Comparison of ENCODE assay signal across 8 cellular contexts in the genomic region with DNA sequence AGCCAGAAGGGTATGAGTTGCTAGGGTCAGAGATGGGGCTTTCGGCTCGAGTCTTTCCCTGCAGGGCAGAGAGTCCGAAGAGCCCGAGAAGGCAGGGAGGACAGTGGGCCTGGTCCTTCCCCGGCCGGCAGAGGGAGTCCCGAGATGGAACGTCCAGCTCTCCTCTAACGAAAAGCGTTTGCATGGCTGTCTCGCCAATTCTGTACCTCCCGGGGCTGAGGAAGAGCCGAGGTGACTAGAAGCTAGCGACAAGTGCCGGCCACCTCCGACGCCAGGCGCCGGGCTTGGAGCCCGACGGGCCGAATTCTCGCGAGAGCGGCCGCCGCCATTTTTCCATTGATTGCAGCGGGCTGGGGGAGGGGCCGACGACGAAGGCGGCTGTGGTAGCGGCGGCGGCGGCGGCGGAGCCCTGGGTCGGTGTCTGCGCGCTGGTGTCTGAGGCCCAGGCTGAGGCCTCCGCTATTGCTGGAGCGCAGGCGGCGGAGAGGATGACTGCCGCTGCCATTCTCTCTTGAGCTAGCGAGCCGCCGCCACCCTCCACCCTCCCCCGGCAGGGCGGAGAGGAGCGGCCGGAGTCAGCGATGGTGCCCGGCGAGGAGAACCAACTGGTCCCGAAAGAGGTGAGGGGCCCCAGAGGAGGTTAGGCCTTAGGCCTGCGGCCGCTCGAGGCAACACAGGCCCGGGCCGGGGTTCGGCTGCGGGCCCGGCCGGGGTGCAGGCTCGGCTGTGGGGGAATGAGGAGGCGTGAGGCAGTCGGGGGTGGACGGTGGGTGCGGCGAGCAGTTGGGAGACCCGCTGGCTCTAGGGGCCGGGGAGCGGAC. TPM values are rescaled to one million over a fixed set of nuclear protein-coding genes. Genes with fewer than 3 reads are reported as not detected.
A peak's percentile ranks its signal among the peaks of the same experiment; 100 is the strongest.
DNase-seq lines count a peak whose midpoint lies in the region; ATAC-seq lines count a peak whose summit lies in the region.

A gene with protein sequence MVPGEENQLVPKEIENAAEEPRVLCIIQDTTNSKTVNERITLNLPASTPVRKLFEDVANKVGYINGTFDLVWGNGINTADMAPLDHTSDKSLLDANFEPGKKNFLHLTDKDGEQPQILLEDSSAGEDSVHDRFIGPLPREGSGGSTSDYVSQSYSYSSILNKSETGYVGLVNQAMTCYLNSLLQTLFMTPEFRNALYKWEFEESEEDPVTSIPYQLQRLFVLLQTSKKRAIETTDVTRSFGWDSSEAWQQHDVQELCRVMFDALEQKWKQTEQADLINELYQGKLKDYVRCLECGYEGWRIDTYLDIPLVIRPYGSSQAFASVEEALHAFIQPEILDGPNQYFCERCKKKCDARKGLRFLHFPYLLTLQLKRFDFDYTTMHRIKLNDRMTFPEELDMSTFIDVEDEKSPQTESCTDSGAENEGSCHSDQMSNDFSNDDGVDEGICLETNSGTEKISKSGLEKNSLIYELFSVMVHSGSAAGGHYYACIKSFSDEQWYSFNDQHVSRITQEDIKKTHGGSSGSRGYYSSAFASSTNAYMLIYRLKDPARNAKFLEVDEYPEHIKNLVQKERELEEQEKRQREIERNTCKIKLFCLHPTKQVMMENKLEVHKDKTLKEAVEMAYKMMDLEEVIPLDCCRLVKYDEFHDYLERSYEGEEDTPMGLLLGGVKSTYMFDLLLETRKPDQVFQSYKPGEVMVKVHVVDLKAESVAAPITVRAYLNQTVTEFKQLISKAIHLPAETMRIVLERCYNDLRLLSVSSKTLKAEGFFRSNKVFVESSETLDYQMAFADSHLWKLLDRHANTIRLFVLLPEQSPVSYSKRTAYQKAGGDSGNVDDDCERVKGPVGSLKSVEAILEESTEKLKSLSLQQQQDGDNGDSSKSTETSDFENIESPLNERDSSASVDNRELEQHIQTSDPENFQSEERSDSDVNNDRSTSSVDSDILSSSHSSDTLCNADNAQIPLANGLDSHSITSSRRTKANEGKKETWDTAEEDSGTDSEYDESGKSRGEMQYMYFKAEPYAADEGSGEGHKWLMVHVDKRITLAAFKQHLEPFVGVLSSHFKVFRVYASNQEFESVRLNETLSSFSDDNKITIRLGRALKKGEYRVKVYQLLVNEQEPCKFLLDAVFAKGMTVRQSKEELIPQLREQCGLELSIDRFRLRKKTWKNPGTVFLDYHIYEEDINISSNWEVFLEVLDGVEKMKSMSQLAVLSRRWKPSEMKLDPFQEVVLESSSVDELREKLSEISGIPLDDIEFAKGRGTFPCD (N-terminal part only) (plus strand): TSS at position 368 of the 821 bp plus-strand sequence. CDS start 214 bp downstream, at position 582.

- ATAC-seq in GM21576 (IDR thresholded peaks at IDR 0.05; ENCODE audit: unreplicated experiment): peak; percentile 65

- H3K4me3 ChIP-seq in esophagus (ENCODE audit: low read depth in 1 of 2, low read length in 2 of 2): peak within 1 kb of the TSS; percentile 62 to 90
- peak within 1 kb of the TSS; percentile 88 for H3K4me3 ChIP-seq in mucosa of stomach (ENCODE audit: low read length)

- H3K9me3 ChIP-seq in esophagus (ENCODE audit: control insufficient read depth in 2 of 2, insufficient read depth in 1 of 2, low read depth in 1 of 2, low read length in 1 of 2) (no peaks in the 10 kb centered on the region), mucosa of stomach (ENCODE audit: control insufficient read depth, low read length) (no peaks in the 10 kb centered on the region)

- H3K9me3 Mint-ChIP-seq in IgD-negative memory B cell: no peaks in the 10 kb centered on the region

- H3K27ac Mint-ChIP-seq in IgD-negative memory B cell: no peak within 1 kb of the TSS

- peak; percentile 67 for DNase-seq in DMS53 treated with DMSO at 0.1 percent for 48 hours (lab: John Stamatoyannopoulos, UW; ENCODE audit: unreplicated experiment)
- DNase-seq in OCI-M1 (lab: John Stamatoyannopoulos, UW): peak; percentile 91
- DNase-seq in activated T-cell treated with anti-CD3 and anti-CD28 coated beads for 4 hours: peak; percentile 91
- peak; percentile 93 to 94 for DNase-seq in stimulated activated CD8-positive, alpha-beta memory T cell treated with anti-CD3 and anti-CD28 coated beads, Interleukin-7, amount 100 ng/mL, for 1 hour (ENCODE audit: low read depth in 2 of 2)

- peak within 1 kb of the TSS; percentile 98 for H3K9ac ChIP-seq in mucosa of stomach (ENCODE audit: low read length)

- H3K4me1 ChIP-seq in esophagus (ENCODE audit: control insufficient read depth in 2 of 2, insufficient read depth in 2 of 2, low read length in 1 of 2) (peaks cover 0 to 2% of the 10 kb centered on the region in 2 donors), mucosa of stomach (ENCODE audit: control insufficient read depth, insufficient read depth, low read length) (peaks cover 28% of the 10 kb centered on the region)

- H3K4me1 Mint-ChIP-seq in IgD-negative memory B cell: peaks cover 4 to 25% (median 10%) of the 10 kb centered on the region in 3 donors

- peak within 1 kb of the TSS; percentile 93 to 99 for H3K27ac ChIP-seq in esophagus (ENCODE audit: low read depth in 2 of 2, low read length in 1 of 2)

- peaks cover 2% of the 10 kb centered on the region for H3K27me3 Mint-ChIP-seq in IgD-negative memory B cell

- H3K36me3 Mint-ChIP-seq in IgD-negative memory B cell: no peaks in the 10 kb centered on the region

- no peak within 1 kb of the TSS for H3K4me3 Mint-ChIP-seq in IgD-negative memory B cell

- WGBS in esophagus, 2 donors: 1% methylated on average over 75 of the region's 75 CpGs

- H3K36me3 ChIP-seq in esophagus (ENCODE audit: control insufficient read depth in 2 of 2, insufficient read depth in 2 of 2, low read length in 1 of 2): no peaks in the 10 kb centered on the region
- no peaks in the 10 kb centered on the region for H3K36me3 ChIP-seq in mucosa of stomach (ENCODE audit: control insufficient read depth, insufficient read depth, low read length)

- H3K27me3 ChIP-seq in esophagus (ENCODE audit: control insufficient read depth in 1 of 2, insufficient read depth in 2 of 2, low read length in 2 of 2) (no peaks in the 10 kb centered on the region), mucosa of stomach (ENCODE audit: control insufficient read depth, insufficient read depth, low read length) (no peaks in the 10 kb centered on the region)

RNA-seq across cellular contexts. Expression of the gene that starts here (rescaled TPM):
- 34.5 TPM for polyA plus RNA-seq in IgD-negative memory B cell
- 10 to 100 TPM; 19.7 to 20.0 TPM for polyA plus RNA-seq in esophagus

Comparison
In these comparisons a context has a peak if more than half of its experiments do, and no peak if none do; other contexts are left out.
1. Peak in every context shown above with its lines: DNase-seq, ATAC-seq, H3K4me3 ChIP-seq and H3K27ac ChIP-seq.